ENCODE assay signal across 19 cellular contexts in genomic region chrX:69197690-69198089, GRCh38.
"Had no signal": no experiment of that assay in that cellular context is flagged by ENCODE, and none has a peak within 500 bp of the region (broad histone marks: within the 10 kb centered on the region; RNA-seq: fewer than 3 reads in every experiment).

No MANE protein-coding gene starts in this region.

- DNase-seq: IMR-90, Karpas-422, KG1, MG63, NCI-H1092, NCI-H1436, NCI-H187, NCI-H2029, NCI-H2081 treated with DMSO at 0.1 percent for 48 hours, NCI-H2171, NCI-H226, NCI-H446, NCI-H510A, NCI-H524 treated with DMSO at 0.1 percent for 48 hours, Right ventricle myocardium superior, RPMI8226, SIG-M5 had no signal

- H3K4me3 ChIP-seq: MG63, SJSA1 had no signal

- H3K27ac ChIP-seq: SJSA1 had no signal

- ATAC-seq: HepG2 had no signal

- H3K36me3 ChIP-seq: MG63, SJSA1 had no signal

- H3K27me3 ChIP-seq: MG63, SJSA1 had no signal

- H3K9me3 ChIP-seq: MG63, SJSA1 had no signal

- H3K4me1 ChIP-seq: SJSA1 had no signal
